In genomic region chr20:46614503-46614902, GRCh38 we compare ENCODE assay signal across 26 cellular contexts.
"Had no signal": no experiment of that assay in that cellular context is flagged by ENCODE, and none has a peak within 500 bp of the region (broad histone marks: within the 10 kb centered on the region; RNA-seq: fewer than 3 reads in every experiment).

No MANE protein-coding gene starts in this region.

- H3K4me3 Mint-ChIP-seq: naive thymus-derived CD8-positive, alpha-beta T cell; nephron; neural crest cell; stimulated activated effector memory CD8-positive, alpha-beta T cell treated with anti-CD3 and anti-CD28 coated beads, Interleukin-12 subunit alpha, Interleukin-12 subunit beta, amount 100 ng/mL, for 72 hours; stimulated activated naive CD8-positive, alpha-beta T cell treated with anti-CD3 and anti-CD28 coated beads, Interleukin-15, Interleukin-2, amounts not matched to agents 100 ng/mL and 50 ng/mL, for 24 hours had no signal

- DNase-seq: hippocampal formation; kidney; left colon; left lung; lower lobe of right lung; mammary epithelial cell; mesenchymal stem cell; naive thymus-derived CD8-positive, alpha-beta T cell; nucleus accumbens; pancreas; posterior cingulate gyrus; retina; right cardiac atrium; sigmoid colon; small intestine; spleen; stimulated activated CD4-positive, alpha-beta T cell treated with anti-CD3 and anti-CD28 coated beads, Interleukin-4, amount 100 ng/mL, for 24 hours; stimulated activated naive CD4-positive, alpha-beta T cell; tibial artery; trophoblast cell; upper lobe of right lung; uterus had no signal

- ATAC-seq: left colon; left lung; lower lobe of right lung; naive thymus-derived CD8-positive, alpha-beta T cell; pancreas; right cardiac atrium; stimulated activated effector memory CD8-positive, alpha-beta T cell treated with anti-CD3 and anti-CD28 coated beads, Interleukin-12 subunit alpha, Interleukin-12 subunit beta, amount 100 ng/mL, for 72 hours; upper lobe of right lung had no signal

- H3K27ac Mint-ChIP-seq: naive thymus-derived CD8-positive, alpha-beta T cell; nephron; stimulated activated effector memory CD8-positive, alpha-beta T cell treated with anti-CD3 and anti-CD28 coated beads, Interleukin-12 subunit alpha, Interleukin-12 subunit beta, amount 100 ng/mL, for 72 hours; stimulated activated naive CD8-positive, alpha-beta T cell treated with anti-CD3 and anti-CD28 coated beads, Interleukin-15, Interleukin-2, amounts not matched to agents 100 ng/mL and 50 ng/mL, for 24 hours had no signal

- H3K9me3 Mint-ChIP-seq: neural crest cell; stimulated activated naive CD8-positive, alpha-beta T cell treated with anti-CD3 and anti-CD28 coated beads, Interleukin-15, Interleukin-2, amounts not matched to agents 100 ng/mL and 50 ng/mL, for 24 hours had no signal

- H3K36me3 Mint-ChIP-seq: stimulated activated effector memory CD8-positive, alpha-beta T cell treated with anti-CD3 and anti-CD28 coated beads, Interleukin-12 subunit alpha, Interleukin-12 subunit beta, amount 100 ng/mL, for 72 hours had no signal

- H3K4me1 Mint-ChIP-seq: naive thymus-derived CD8-positive, alpha-beta T cell; neural crest cell; stimulated activated effector memory CD8-positive, alpha-beta T cell treated with anti-CD3 and anti-CD28 coated beads, Interleukin-12 subunit alpha, Interleukin-12 subunit beta, amount 100 ng/mL, for 72 hours had no signal
